15 cellular contexts compared by ENCODE assay signal in genomic region chr3:6526321-6526720, GRCh38.
DNase-seq lines count a peak whose midpoint lies in the region; ATAC-seq, FAIRE-seq and TF ChIP-seq lines count a peak whose summit lies in the region.
"Had no signal": no experiment of that assay in that cellular context is flagged by ENCODE, and none has a peak within 500 bp of the region (broad histone marks: within the 10 kb centered on the region; RNA-seq: fewer than 3 reads in every experiment).

No MANE protein-coding gene starts in this region.

- H3K4me3 Mint-ChIP-seq in GM23338, result no peak overlapping the region
- H3K4me3 Mint-ChIP-seq: CD14-positive monocyte; CD8-positive, alpha-beta T cell; HFFc6 had no signal

- H2AFZ ChIP-seq in HCT116 (ENCODE audit: low read depth, low read length, poor library complexity, severe bottlenecking) (no peak overlapping the region), GM23338 (no peak overlapping the region), osteoblast (ENCODE audit: low read length) (no peak overlapping the region)

- no peaks in the 10 kb centered on the region for H3K27me3 Mint-ChIP-seq in GM23338 (ENCODE audit: insufficient read depth, low read depth, poor library complexity)

- no peak for TF ChIP-seq POLR2A in HCT116 (IDR thresholded peaks at IDR 0.05; ENCODE audit: borderline replicate concordance, extremely low read depth, insufficient read depth, insufficient read length)

- WGBS in small intestine, 3 donors, result 72 to 82% (median 76%) methylated on average over 8 of the region's 8 CpGs

- TF ChIP-seq RAD21 in HCT116 (IDR thresholded peaks at IDR 0.05; ENCODE audit: low read depth), result no peak

- H3K36me3 Mint-ChIP-seq in GM23338 (ENCODE audit: low read depth), result peaks cover 9% of the 10 kb centered on the region; the same call in 2 of the 3 replicates
- H3K36me3 Mint-ChIP-seq: CD14-positive monocyte; CD8-positive, alpha-beta T cell had no signal

- DNase-seq in HCT116 (ENCODE audit: low read depth, low spot score), result peak; percentile 6
- peak; percentile 82 for DNase-seq in SW480 (ENCODE audit: low spot score)
- peak; percentile 61 to 90 for DNase-seq in foreskin keratinocyte
- peak; percentile 13 for DNase-seq in small intestine
- DNase-seq in GM23338 (ENCODE audit: low spot score), result no peak
- no peak for DNase-seq in osteoblast (ENCODE audit: insufficient read length, low spot score, missing footprints)
- no peak for DNase-seq in midbrain (lab: John Stamatoyannopoulos, UW)
- DNase-seq: CD8-positive, alpha-beta T cell; COR-L47; GOT3; HFFc6 had no signal

- ATAC-seq in HCT116, result no peak
- peak; percentile 90 for ATAC-seq in foreskin keratinocyte
- no peak for ATAC-seq in GM23338
- ATAC-seq: CD8-positive, alpha-beta T cell had no signal

- H3K4me3 ChIP-seq in HCT116 (replicated peaks in 1 of 2; ENCODE audit: low read depth in 1 of 2, low read length in 2 of 2) (no peak overlapping the region), small intestine (ENCODE audit: low read depth in 1 of 2, low read length in 2 of 2) (no peak overlapping the region), GM23338 (no peak overlapping the region), osteoblast (ENCODE audit: insufficient read depth, low read length) (no peak overlapping the region)
- H3K4me3 ChIP-seq: HAP-1 had no signal

- H3K4me1 ChIP-seq in HCT116 (ENCODE audit: control insufficient read depth in 1 of 2, insufficient read depth in 2 of 2, low read length in 2 of 2), result peaks cover 0 to 7% of the 10 kb centered on the region in 2 experiments; a peak in 2 of 4 replicates
- peaks cover 4% of the 10 kb centered on the region for H3K4me1 ChIP-seq in foreskin keratinocyte
- no peaks in the 10 kb centered on the region for H3K4me1 ChIP-seq in small intestine (ENCODE audit: control insufficient read depth in 2 of 2, insufficient read depth in 1 of 2, low read depth in 1 of 2, low read length in 1 of 2)
- H3K4me1 ChIP-seq in GM23338 (ENCODE audit: insufficient read depth), result no peaks in the 10 kb centered on the region
- no peaks in the 10 kb centered on the region for H3K4me1 ChIP-seq in osteoblast (ENCODE audit: insufficient read depth, low read length)
- H3K4me1 ChIP-seq: HAP-1 had no signal

- no peak overlapping the region for H3K9ac ChIP-seq in HCT116 (ENCODE audit: low read length)

- peaks cover 74% of the 10 kb centered on the region for H3K9me3 Mint-ChIP-seq in GM23338

- CTCF ChIA-PET in HCT116 (lab: Charles Lee), result no interaction called here

- POLR2A ChIA-PET in HCT116 (lab: Charles Lee), result no interaction called here

- H3K4me1 Mint-ChIP-seq in GM23338, result peaks cover 9% of the 10 kb centered on the region; the same call in 2 of the 3 replicates
- H3K4me1 Mint-ChIP-seq: CD14-positive monocyte had no signal

- H3K27me3 ChIP-seq in HCT116 (ENCODE audit: insufficient read depth, low read length) (no peaks in the 10 kb centered on the region), foreskin keratinocyte (no peaks in the 10 kb centered on the region), small intestine (ENCODE audit: control insufficient read depth in 2 of 2, insufficient read depth in 2 of 2, low read length in 2 of 2) (no peaks in the 10 kb centered on the region), GM23338 (ENCODE audit: insufficient read depth) (no peaks in the 10 kb centered on the region), osteoblast (ENCODE audit: insufficient read depth, low read length) (no peaks in the 10 kb centered on the region)

- H3K9me3 ChIP-seq in HCT116 (ENCODE audit: control insufficient read depth in 1 of 2, insufficient read depth in 1 of 2, low read depth in 1 of 2, low read length in 2 of 2) (no peaks in the 10 kb centered on the region), small intestine (ENCODE audit: control insufficient read depth, low read depth) (no peaks in the 10 kb centered on the region), osteoblast (ENCODE audit: low read depth, low read length) (peaks cover 6% of the 10 kb centered on the region)
- H3K9me3 ChIP-seq: HAP-1 had no signal

- RAD21 ChIA-PET in HCT116 (lab: Charles Lee; ENCODE audit: low non-redundant PET in 1 of 2, low total read pairs in 2 of 2, uncharacterized antibody in 2 of 2, unreplicated experiment in 2 of 2), result no interaction called here

- no TSS peak for BruUV-seq in HCT116 (replicated peaks; lab: Mats Ljungman, UMichigan)

- H4K20me1 ChIP-seq in HCT116 (ENCODE audit: insufficient read depth), result no peaks in the 10 kb centered on the region
- no peaks in the 10 kb centered on the region for H4K20me1 ChIP-seq in GM23338 (replicated peaks; ENCODE audit: insufficient read depth)
- H4K20me1 ChIP-seq in osteoblast (ENCODE audit: insufficient read depth, low read length), result no peaks in the 10 kb centered on the region

- no peak for FAIRE-seq in small intestine (lab: Jason Lieb, UNC)
- FAIRE-seq: GM18507 had no signal

- no peaks in the 10 kb centered on the region for H3F3A ChIP-seq in GM23338 (replicated peaks; ENCODE audit: low read depth)

- no peaks in the 10 kb centered on the region for H3K36me3 ChIP-seq in HCT116 (ENCODE audit: control insufficient read depth in 1 of 2, insufficient read depth in 2 of 2, low read length in 2 of 2)
- no peaks in the 10 kb centered on the region for H3K36me3 ChIP-seq in small intestine (ENCODE audit: control insufficient read depth in 2 of 2, insufficient read depth in 2 of 2, low read length in 2 of 2)
- H3K36me3 ChIP-seq in GM23338 (ENCODE audit: insufficient read depth), result peaks cover 3% of the 10 kb centered on the region; the same call in 1 of the 2 replicates
- H3K36me3 ChIP-seq in osteoblast (ENCODE audit: insufficient read depth, low read length), result no peaks in the 10 kb centered on the region
- H3K36me3 ChIP-seq: HAP-1 had no signal

- no peaks in the 10 kb centered on the region for H3K9me2 ChIP-seq in HCT116 (ENCODE audit: insufficient read depth)
- no peaks in the 10 kb centered on the region for H3K9me2 ChIP-seq in GM23338 (ENCODE audit: insufficient read depth)

- H3K4me2 ChIP-seq in HCT116 (ENCODE audit: low read length), result no peak overlapping the region
- no peak overlapping the region for H3K4me2 ChIP-seq in GM23338
- no peak overlapping the region for H3K4me2 ChIP-seq in osteoblast (ENCODE audit: insufficient read depth, low read length)

- TF ChIP-seq CTCF in HCT116 (IDR thresholded peaks at IDR 0.05 in 2 of 3, conservative IDR thresholded peaks at IDR 0.05 in 1 of 3; ENCODE audit: borderline replicate concordance in 1 of 3, insufficient read depth in 1 of 3, low read depth in 2 of 3, low read length in 2 of 3) (no peak), foreskin keratinocyte (conservative IDR thresholded peaks at IDR 0.05) (no peak), GM23338 (conservative IDR thresholded peaks at IDR 0.05; ENCODE audit: low read depth in 2 of 2) (no peak), osteoblast (IDR thresholded peaks at IDR 0.05; ENCODE audit: extremely low read depth, low read depth, low read length) (no peak)

- H3K79me2 ChIP-seq in HCT116 (ENCODE audit: insufficient read depth, low read length) (no peaks in the 10 kb centered on the region), GM23338 (replicated peaks; ENCODE audit: insufficient read depth) (no peaks in the 10 kb centered on the region), osteoblast (ENCODE audit: insufficient read depth, low read length) (no peaks in the 10 kb centered on the region)

- no peak overlapping the region for H3K27ac Mint-ChIP-seq in GM23338
- H3K27ac Mint-ChIP-seq: CD14-positive monocyte; CD8-positive, alpha-beta T cell; HFFc6 had no signal

- H3K27ac ChIP-seq in HCT116 (ENCODE audit: low read depth, low read length) (no peak overlapping the region), foreskin keratinocyte (no peak overlapping the region), small intestine (ENCODE audit: low read depth in 1 of 2, low read length in 1 of 2) (no peak overlapping the region), GM23338 (ENCODE audit: low read depth) (no peak overlapping the region), osteoblast (ENCODE audit: low read depth, low read length) (no peak overlapping the region)
- H3K27ac ChIP-seq: 22Rv1 had no signal

- intact Hi-C loops in HCT116 (cut with micrococcal nuclease), result no loop called here

TF ChIP-seq in HCT116, 20 proteins besides CTCF, POLR2A, EP300 and RAD21 (continues in another document):
- TF ChIP-seq POLR2AphosphoS5 (IDR thresholded peaks at IDR 0.05; ENCODE audit: low read depth, low read length) (no peak), YY1 (IDR thresholded peaks at IDR 0.05; ENCODE audit: extremely low read depth, insufficient replicate concordance, low read depth, low read length) (no peak), CBX3 (IDR thresholded peaks at IDR 0.05; ENCODE audit: low read depth) (no peak), SRF (IDR thresholded peaks at IDR 0.05; ENCODE audit: low read depth) (no peak), TCF7L2 (IDR thresholded peaks at IDR 0.05; ENCODE audit: borderline replicate concordance, extremely low read depth, insufficient read depth, insufficient read length) (no peak)

TF ChIP-seq in GM23338, 12 proteins besides CTCF, POLR2A, EP300 and RAD21 (continues in another document):
- no peak for TF ChIP-seq ZNF331 (CRISPR knock-in tag; IDR thresholded peaks at IDR 0.05; ENCODE audit: low read depth)
- TF ChIP-seq EZH2 (IDR thresholded peaks at IDR 0.05; ENCODE audit: low read depth, unreplicated experiment), result no peak

Comparison
In these comparisons a context has a peak if more than half of its experiments do, and no peak if none do; other contexts are left out.
1. DNase-seq: peak in HCT116 (single experiment), SW480 (single experiment), foreskin keratinocyte (2 of 2) and small intestine (single experiment); none in GM23338 (single experiment), osteoblast (single experiment) and midbrain (single experiment).